ENCODE assay signal across 16 cellular contexts in genomic region chr2:197042613-197043248, GRCh38.
A peak's percentile ranks its signal among the peaks of the same experiment; 100 is the strongest.
DNase-seq lines count a peak whose midpoint lies in the region; ATAC-seq and TF ChIP-seq lines count a peak whose summit lies in the region.
"Had no signal": no experiment of that assay in that cellular context is flagged by ENCODE, and none has a peak within 500 bp of the region (broad histone marks: within the 10 kb centered on the region; RNA-seq: fewer than 3 reads in every experiment).

No MANE protein-coding gene starts in this region.

- ATAC-seq in GM19395 (IDR thresholded peaks at IDR 0.05; ENCODE audit: unreplicated experiment) (peak; percentile 84), left lobe of liver (no peak)
- ATAC-seq: A549, lower lobe of right lung had no signal

- no peak for TF ChIP-seq CTCF in glutamatergic neuron (IDR thresholded peaks at IDR 0.05; ENCODE audit: partially characterized antibody, unreplicated experiment)
- no peak for TF ChIP-seq CTCF in spleen (IDR thresholded peaks at IDR 0.05 in 8 of 11, conservative IDR thresholded peaks at IDR 0.05 in 3 of 11)

- WGBS in spleen, 5 donors = 79 to 91% (median 82%) methylated on average over 5 of the region's 5 CpGs

- no peak overlapping the region for H3K4me3 Mint-ChIP-seq in glutamatergic neuron (ENCODE audit: unreplicated experiment)
- H3K4me3 Mint-ChIP-seq: brain had no signal

- H3K9me3 ChIP-seq in spleen = no peaks in the 10 kb centered on the region
- H3K9me3 ChIP-seq: A549, lower lobe of right lung had no signal

- H3K27me3 Mint-ChIP-seq in glutamatergic neuron (ENCODE audit: unreplicated experiment) = no peaks in the 10 kb centered on the region
- H3K27me3 Mint-ChIP-seq: brain had no signal

- H3K27ac ChIP-seq in spleen = no peak overlapping the region
- H3K27ac ChIP-seq: A549, lower lobe of right lung had no signal

- no peaks in the 10 kb centered on the region for H3K36me3 Mint-ChIP-seq in glutamatergic neuron (ENCODE audit: unreplicated experiment)

- peaks cover 4% of the 10 kb centered on the region for H3K4me1 Mint-ChIP-seq in glutamatergic neuron (ENCODE audit: low read depth, unreplicated experiment)

- TF ChIP-seq POLR2A in spleen (IDR thresholded peaks at IDR 0.05) = no peak

- peaks cover 0 to 76% (median 8%) of the 10 kb centered on the region in 6 donors for H3K36me3 ChIP-seq in spleen

- DNase-seq in NCI-H2107 treated with DMSO at 0.1 percent for 48 hours (lab: John Stamatoyannopoulos, UW; ENCODE audit: unreplicated experiment) = peak; percentile 21
- no peak for DNase-seq in NCI-H2107 (lab: John Stamatoyannopoulos, UW)
- peak; percentile 26 for DNase-seq in NCI-H146 (lab: John Stamatoyannopoulos, UW)
- DNase-seq in glutamatergic neuron = no peak
- DNase-seq in left lobe of liver (ENCODE audit: low spot score) = no peak
- no peak for DNase-seq in spleen
- no peak for DNase-seq in NCI-H2029 (lab: John Stamatoyannopoulos, UW)
- DNase-seq: head of caudate nucleus; lower lobe of right lung; NCI-H1092; posterior cingulate gyrus; stimulated activated CD4-positive, alpha-beta T cell treated with anti-CD3 and anti-CD28 coated beads, Interleukin-2, amount 100 ng/mL, for 48 hours; T-helper 9 cell had no signal

- intact Hi-C loops in spleen (cut with DNase I; ENCODE audit: low total_unique reads) = no loop called here

- H3K4me1 ChIP-seq in spleen = peaks cover 0 to 13% (median 0%) of the 10 kb centered on the region in 6 donors
- H3K4me1 ChIP-seq: A549, lower lobe of right lung had no signal

- H3K27me3 ChIP-seq in spleen (replicated peaks in 1 of 7) = no peaks in the 10 kb centered on the region

- H3K27ac Mint-ChIP-seq in glutamatergic neuron (ENCODE audit: unreplicated experiment) = peak overlapping the region; percentile 30
- H3K27ac Mint-ChIP-seq: brain had no signal

- H3K9me3 Mint-ChIP-seq in glutamatergic neuron (ENCODE audit: unreplicated experiment) = peaks cover 3% of the 10 kb centered on the region
- H3K9me3 Mint-ChIP-seq: brain had no signal

- H3K4me3 ChIP-seq in spleen = no peak overlapping the region
- H3K4me3 ChIP-seq: A549, lower lobe of right lung had no signal

Comparison
In these comparisons a context has a peak if more than half of its experiments do, and no peak if none do; other contexts are left out.
1. DNase-seq: peak in NCI-H2107 treated with DMSO at 0.1 percent for 48 hours (single experiment) and NCI-H146 (single experiment); none in NCI-H2107 (single experiment), glutamatergic neuron (single experiment), left lobe of liver (single experiment), spleen (single experiment) and NCI-H2029 (single experiment).